ENCODE assay signal across 16 cellular contexts in genomic region chr22:45869448-45869847, GRCh38.
DNase-seq lines count a peak whose midpoint lies in the region; ATAC-seq and TF ChIP-seq lines count a peak whose summit lies in the region.
"Had no signal": no experiment of that assay in that cellular context is flagged by ENCODE, and none has a peak within 500 bp of the region (broad histone marks: within the 10 kb centered on the region; RNA-seq: fewer than 3 reads in every experiment).

No MANE protein-coding gene starts in this region.

- intact Hi-C loops in natural killer cell (cut with micrococcal nuclease), result loop anchor here (10.0 kb wide), 1 partner anchor 295 kb away; no protein-coding TSS in a partner anchor
- intact Hi-C loops in spleen (cut with DNase I; ENCODE audit: low total_unique reads), result loop anchor here (10.0 kb wide), 1 partner anchor 225 kb away; no protein-coding TSS in a partner anchor

- H3K27me3 Mint-ChIP-seq in activated CD8-positive, alpha-beta memory T cell treated with anti-CD3 and anti-CD28 coated beads, Interleukin-2, amount 10 ng/mL, durations not matched to agents 7 days and 5 days, result peaks cover 63% of the 10 kb centered on the region
- H3K27me3 Mint-ChIP-seq in natural killer cell (ENCODE audit: low read depth in 2 of 2), result peaks cover 38 to 43% of the 10 kb centered on the region in 2 donors
- peaks cover 32 to 34% of the 10 kb centered on the region in 2 donors for H3K27me3 Mint-ChIP-seq in natural killer cell treated with Interleukin-12 subunit alpha and Interleukin-12 subunit beta and Interleukin-15 and Interleukin-18, amount 100 ng/mL, for 72 hours

- no peak for ATAC-seq in activated CD8-positive, alpha-beta memory T cell treated with anti-CD3 and anti-CD28 coated beads, Interleukin-2, amount 10 ng/mL, durations not matched to agents 7 days and 5 days
- no peak for ATAC-seq in natural killer cell
- ATAC-seq in natural killer cell treated with Interleukin-12 subunit alpha and Interleukin-12 subunit beta and Interleukin-15 and Interleukin-18, amount 100 ng/mL, for 72 hours, result no peak
- no peak for ATAC-seq in GM19324 (IDR thresholded peaks at IDR 0.05; ENCODE audit: low FRiP score, unreplicated experiment)

- H3K4me1 Mint-ChIP-seq in activated CD8-positive, alpha-beta memory T cell treated with anti-CD3 and anti-CD28 coated beads, Interleukin-2, amount 10 ng/mL, durations not matched to agents 7 days and 5 days, result no peaks in the 10 kb centered on the region
- H3K4me1 Mint-ChIP-seq in natural killer cell, result peaks cover 6 to 11% of the 10 kb centered on the region in 2 donors
- H3K4me1 Mint-ChIP-seq in natural killer cell treated with Interleukin-12 subunit alpha and Interleukin-12 subunit beta and Interleukin-15 and Interleukin-18, amount 100 ng/mL, for 72 hours (ENCODE audit: low read depth in 2 of 2), result peaks cover 0 to 11% of the 10 kb centered on the region in 2 donors

- TF ChIP-seq CTCF in natural killer cell (IDR thresholded peaks at IDR 0.05) (no peak), spleen (IDR thresholded peaks at IDR 0.05 in 8 of 11, conservative IDR thresholded peaks at IDR 0.05 in 3 of 11) (no peak)

- no peaks in the 10 kb centered on the region for H3K36me3 Mint-ChIP-seq in activated CD8-positive, alpha-beta memory T cell treated with anti-CD3 and anti-CD28 coated beads, Interleukin-2, amount 10 ng/mL, durations not matched to agents 7 days and 5 days
- no peaks in the 10 kb centered on the region for H3K36me3 Mint-ChIP-seq in natural killer cell
- H3K36me3 Mint-ChIP-seq in natural killer cell treated with Interleukin-12 subunit alpha and Interleukin-12 subunit beta and Interleukin-15 and Interleukin-18, amount 100 ng/mL, for 72 hours, result peaks cover 6% of the 10 kb centered on the region

- WGBS in spleen, 5 donors, result 74 to 86% (median 85%) methylated on average over 2 to 10 of the region's 10 CpGs

- no peaks in the 10 kb centered on the region for H3K9me3 Mint-ChIP-seq in activated CD8-positive, alpha-beta memory T cell treated with anti-CD3 and anti-CD28 coated beads, Interleukin-2, amount 10 ng/mL, durations not matched to agents 7 days and 5 days (ENCODE audit: low read depth)
- H3K9me3 Mint-ChIP-seq in natural killer cell, result peaks cover 0 to 5% of the 10 kb centered on the region in 2 donors
- H3K9me3 Mint-ChIP-seq in natural killer cell treated with Interleukin-12 subunit alpha and Interleukin-12 subunit beta and Interleukin-15 and Interleukin-18, amount 100 ng/mL, for 72 hours, result peaks cover 5% of the 10 kb centered on the region
- H3K9me3 Mint-ChIP-seq: CD4-positive, alpha-beta T cell had no signal

- H3K27me3 ChIP-seq in spleen (replicated peaks in 1 of 7), result peaks cover 0 to 67% (median 40%) of the 10 kb centered on the region in 7 donors

- H3K36me3 ChIP-seq in spleen, result no peaks in the 10 kb centered on the region

- CTCF ChIA-PET in activated CD8-positive, alpha-beta memory T cell treated with anti-CD3 and anti-CD28 coated beads, Interleukin-2, amount 10 ng/mL, durations not matched to agents 7 days and 5 days (lab: Charles Lee), result no interaction called here

- no peak overlapping the region for H3K4me3 Mint-ChIP-seq in activated CD8-positive, alpha-beta memory T cell treated with anti-CD3 and anti-CD28 coated beads, Interleukin-2, amount 10 ng/mL, durations not matched to agents 7 days and 5 days
- no peak overlapping the region for H3K4me3 Mint-ChIP-seq in natural killer cell
- no peak overlapping the region for H3K4me3 Mint-ChIP-seq in natural killer cell treated with Interleukin-12 subunit alpha and Interleukin-12 subunit beta and Interleukin-15 and Interleukin-18, amount 100 ng/mL, for 72 hours
- H3K4me3 Mint-ChIP-seq: CD4-positive, alpha-beta T cell had no signal

- peak; percentile 15 for DNase-seq in activated CD8-positive, alpha-beta memory T cell treated with anti-CD3 and anti-CD28 coated beads, Interleukin-2, amount 10 ng/mL, durations not matched to agents 7 days and 5 days
- DNase-seq in activated CD8-positive, alpha-beta memory T cell treated with anti-CD3 and anti-CD28 coated beads, Interleukin-2, amount 50 U/mL, for 48 hours, result no peak
- DNase-seq in natural killer cell (peak; percentile 7), spleen (peak; percentile 39), putamen (ENCODE audit: low spot score) (no peak), NCI-H2196 treated with DMSO at 0.1 percent for 48 hours (lab: John Stamatoyannopoulos, UW; ENCODE audit: unreplicated experiment) (no peak)
- no peak for DNase-seq in natural killer cell treated with Interleukin-12 subunit alpha and Interleukin-12 subunit beta and Interleukin-15 and Interleukin-18, amount 100 ng/mL, for 72 hours (ENCODE audit: low spot score)
- DNase-seq: AML-193; Caco-2; CD4-positive, alpha-beta T cell; GM23248; HCEC 1CT had no signal

- TF ChIP-seq POLR2A in spleen (IDR thresholded peaks at IDR 0.05), result no peak

- no peak overlapping the region for H3K4me3 ChIP-seq in spleen
- H3K4me3 ChIP-seq: A549, GM23248 had no signal

- no peak overlapping the region for H3K27ac ChIP-seq in spleen
- H3K27ac ChIP-seq: 22Rv1, A549, C4-2B, GM23248 had no signal

- peaks cover 4 to 24% (median 14%) of the 10 kb centered on the region in 6 donors for H3K4me1 ChIP-seq in spleen
- H3K4me1 ChIP-seq: Caco-2 had no signal

- H3K9me3 ChIP-seq in spleen, result peaks cover 0 to 20% (median 15%) of the 10 kb centered on the region in 8 donors

- no peak overlapping the region for H3K27ac Mint-ChIP-seq in activated CD8-positive, alpha-beta memory T cell treated with anti-CD3 and anti-CD28 coated beads, Interleukin-2, amount 10 ng/mL, durations not matched to agents 7 days and 5 days
- H3K27ac Mint-ChIP-seq in natural killer cell, result no peak overlapping the region
- no peak overlapping the region for H3K27ac Mint-ChIP-seq in natural killer cell treated with Interleukin-12 subunit alpha and Interleukin-12 subunit beta and Interleukin-15 and Interleukin-18, amount 100 ng/mL, for 72 hours
- H3K27ac Mint-ChIP-seq: CD4-positive, alpha-beta T cell had no signal

Comparison
In these comparisons a context has a peak if more than half of its experiments do, and no peak if none do; other contexts are left out.
1. DNase-seq: peak in activated CD8-positive, alpha-beta memory T cell treated with anti-CD3 and anti-CD28 coated beads, Interleukin-2, amount 10 ng/mL, durations not matched to agents 7 days and 5 days (single experiment), natural killer cell (single experiment) and spleen (single experiment); none in activated CD8-positive, alpha-beta memory T cell treated with anti-CD3 and anti-CD28 coated beads, Interleukin-2, amount 50 U/mL, for 48 hours (single experiment), natural killer cell treated with Interleukin-12 subunit alpha and Interleukin-12 subunit beta and Interleukin-15 and Interleukin-18, amount 100 ng/mL, for 72 hours (single experiment), putamen (single experiment) and NCI-H2196 treated with DMSO at 0.1 percent for 48 hours (single experiment).